15 cellular contexts compared by ENCODE assay signal in genomic region chr17:78034429-78035091, GRCh38.
A peak's percentile ranks its signal among the peaks of the same experiment; 100 is the strongest.
DNase-seq lines count a peak whose midpoint lies in the region; ATAC-seq and TF ChIP-seq lines count a peak whose summit lies in the region.
"Had no signal": no experiment of that assay in that cellular context is flagged by ENCODE, and none has a peak within 500 bp of the region (broad histone marks: within the 10 kb centered on the region; RNA-seq: fewer than 3 reads in every experiment).

No MANE protein-coding gene starts in this region.

- intact Hi-C loops in left colon (cut with DNase I, micrococcal nuclease) (no loop called here), ovary (cut with DNase I) (no loop called here)

- TF ChIP-seq POLR2A in ovary (IDR thresholded peaks at IDR 0.05), result no peak

- 87 to 90% (median 88%) methylated on average over 9 of the region's 9 CpGs for WGBS in ovary, 3 donors

- no peak overlapping the region for H3K4me3 ChIP-seq in ovary
- H3K4me3 ChIP-seq: upper lobe of left lung had no signal

- DNase-seq in EH (ENCODE audit: low read depth), result peak; percentile 62
- DNase-seq in HK-2 (ENCODE audit: unreplicated experiment), result peak; percentile 38
- DNase-seq in astrocyte of the hippocampus (ENCODE audit: low read depth, low spot score), result peak; percentile 31
- peak; percentile 31 for DNase-seq in kidney glomerular epithelial cell (lab: John Stamatoyannopoulos, UW)
- DNase-seq in left colon, result no peak
- no peak for DNase-seq in NK-92 (lab: John Stamatoyannopoulos, UW; ENCODE audit: unreplicated experiment)
- DNase-seq in ovary, result no peak
- DNase-seq: activated CD8-positive, alpha-beta memory T cell treated with anti-CD3 and anti-CD28 coated beads, Interleukin-2, amount 50 U/mL, for 48 hours; DMS 273 treated with DMSO at 0.1 percent for 48 hours; NCI-H1417 treated with DMSO at 0.1 percent for 48 hours; NCI-H748 treated with DMSO at 0.1 percent for 48 hours; SHP77 treated with DMSO at 0.1 percent for 48 hours; upper lobe of left lung had no signal

- ATAC-seq in left colon, result no peak
- no peak for ATAC-seq in HG03378 (IDR thresholded peaks at IDR 0.05; ENCODE audit: unreplicated experiment)

- no peak overlapping the region for H3K27ac ChIP-seq in ovary
- H3K27ac ChIP-seq: neutrophil, upper lobe of left lung had no signal

- no peak for TF ChIP-seq EP300 in ovary (IDR thresholded peaks at IDR 0.05)

- peaks cover 2% of the 10 kb centered on the region for H3K4me1 ChIP-seq in ovary (ENCODE audit: insufficient read depth)

- H3K9me3 ChIP-seq in ovary, result no peaks in the 10 kb centered on the region
- H3K9me3 ChIP-seq: neutrophil, upper lobe of left lung had no signal

- no peaks in the 10 kb centered on the region for H3K36me3 ChIP-seq in ovary

- no peaks in the 10 kb centered on the region for H3K27me3 ChIP-seq in ovary
- H3K27me3 ChIP-seq: neutrophil, upper lobe of left lung had no signal

- no peak for TF ChIP-seq CTCF in ovary (IDR thresholded peaks at IDR 0.05)

Comparison
In these comparisons a context has a peak if more than half of its experiments do, and no peak if none do; other contexts are left out.
1. DNase-seq: peak in EH (single experiment), HK-2 (single experiment), astrocyte of the hippocampus (single experiment) and kidney glomerular epithelial cell (single experiment); none in left colon (0 of 2), NK-92 (single experiment) and ovary (0 of 5).